In genomic region chr5:16051246-16051645, GRCh38 we compare ENCODE assay signal across 27 cellular contexts.
DNase-seq lines count a peak whose midpoint lies in the region; TF ChIP-seq lines count a peak whose summit lies in the region.
"Had no signal": no experiment of that assay in that cellular context is flagged by ENCODE, and none has a peak within 500 bp of the region (broad histone marks: within the 10 kb centered on the region; RNA-seq: fewer than 3 reads in every experiment).

No MANE protein-coding gene starts in this region.

- H3K4me3 ChIP-seq in brain microvascular endothelial cell (ENCODE audit: low read depth, low read length) = no peak overlapping the region
- H3K4me3 ChIP-seq: body of pancreas, gastroesophageal sphincter, lower lobe of right lung, neural progenitor cell, sigmoid colon, tibial artery had no signal

- no peak for TF ChIP-seq CTCF in brain microvascular endothelial cell (IDR thresholded peaks at IDR 0.05; ENCODE audit: low read depth, low read length, missing control alignments)

- no peak overlapping the region for H3K27ac ChIP-seq in brain microvascular endothelial cell
- H3K27ac ChIP-seq in substantia nigra (ENCODE audit: low read depth, low read length, poor library complexity, severe bottlenecking) = no peak overlapping the region
- H3K27ac ChIP-seq: body of pancreas, gastroesophageal sphincter, lower lobe of right lung, neural progenitor cell, sigmoid colon, tibial artery had no signal

- in situ Hi-C loops in brain microvascular endothelial cell (cut with HindIII; ENCODE audit: low pct_ligation_motif_present, low sequenced_read_pairs) = no loop called here

- H3K27me3 ChIP-seq in brain microvascular endothelial cell (replicated peaks) = no peaks in the 10 kb centered on the region
- H3K27me3 ChIP-seq: body of pancreas, gastroesophageal sphincter, neural progenitor cell, sigmoid colon, tibial artery had no signal

- DNase-seq in Daoy (ENCODE audit: low read depth) (peak; percentile 3), HS-27A (ENCODE audit: low read depth) (peak; percentile 82), brain microvascular endothelial cell (peak; percentile 14), kidney tubule cell (ENCODE audit: low spot score) (peak; percentile 88), superior temporal gyrus (ENCODE audit: extremely low spot score) (no peak), substantia nigra (lab: John Stamatoyannopoulos, UW) (no peak), hypothalamus (lab: John Stamatoyannopoulos, UW) (no peak)
- DNase-seq in activated CD4-positive, alpha-beta T cell treated with anti-CD3 and anti-CD28 coated beads, Interleukin-2, amount 50 U/mL, for 4 hours = no peak
- DNase-seq: activated CD4-positive, alpha-beta T cell treated with anti-CD3 and anti-CD28 coated beads for 1 hour; activated gamma-delta T cell treated with Interleukin-2 at 50 U/mL for 16 hours; activated naive CD8-positive, alpha-beta T cell treated with anti-CD3 and anti-CD28 coated beads, Interleukin-2, amount 50 U/mL, for 24 hours; body of pancreas; CD4-positive, CD25-positive, alpha-beta regulatory T cell; effector CD8-positive, alpha-beta T cell; H9; lower lobe of right lung; NCI-H1436; NCI-H2107; NCI-H510A treated with DMSO at 0.1 percent for 48 hours; NK-92 treated with Interleukin-12 subunit alpha and Interleukin-12 subunit beta, amount 100 ng/mL, for 24 hours; posterior cingulate gyrus; sigmoid colon; stimulated activated CD4-positive, alpha-beta T cell treated with anti-CD3 and anti-CD28 coated beads, Interleukin-15, amount 100 ng/mL, for 24 hours; stimulated activated naive CD8-positive, alpha-beta T cell treated with anti-CD3 and anti-CD28 coated beads, Interleukin-15, Interleukin-2, amounts not matched to agents 100 U/mL and 50 U/mL, for 24 hours; tibial artery had no signal

- H3K36me3 ChIP-seq in brain microvascular endothelial cell (replicated peaks) = no peaks in the 10 kb centered on the region
- H3K36me3 ChIP-seq: gastroesophageal sphincter, lower lobe of right lung, neural progenitor cell, sigmoid colon, tibial artery had no signal

Comparison
In these comparisons a context has a peak if more than half of its experiments do, and no peak if none do; other contexts are left out.
1. DNase-seq: peak in Daoy (single experiment), HS-27A (single experiment), brain microvascular endothelial cell (single experiment) and kidney tubule cell (single experiment); none in superior temporal gyrus (single experiment), substantia nigra (0 of 49), activated CD4-positive, alpha-beta T cell treated with anti-CD3 and anti-CD28 coated beads, Interleukin-2, amount 50 U/mL, for 4 hours (0 of 2) and hypothalamus (0 of 51).